1 cellular context compared by ENCODE assay signal in genomic region chr14:49479432-49479831, GRCh38.
TF ChIP-seq lines count a peak whose summit lies in the region.

No MANE protein-coding gene starts in this region.

TF ChIP-seq in liver, 16 proteins besides CTCF, POLR2A, EP300 and RAD21 (continued from another document):
- peak; percentile 77 for TF ChIP-seq REST (IDR thresholded peaks at IDR 0.05)
